Comparison of ENCODE assay signal across 5 cellular contexts in the genomic region with DNA sequence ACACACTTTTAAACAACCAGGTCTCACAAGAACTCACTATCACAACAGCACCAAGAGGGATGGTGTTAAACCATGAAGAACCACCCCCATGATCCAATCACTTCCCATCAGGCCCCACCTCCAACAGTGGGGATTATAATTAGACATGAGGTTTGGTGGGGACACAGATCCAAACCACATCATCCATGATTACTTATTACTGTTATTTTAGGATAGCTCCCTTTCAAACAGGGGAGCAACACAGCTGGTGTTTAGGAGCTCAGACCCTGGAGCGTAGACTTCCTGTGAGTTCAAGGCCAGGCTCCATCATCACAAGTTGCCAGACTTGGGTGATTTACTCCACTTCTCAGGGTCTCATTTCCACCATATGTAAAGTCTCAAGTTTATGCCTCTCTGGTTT.
"Had no signal": no experiment of that assay in that cellular context is flagged by ENCODE, and none has a peak within 500 bp of the region (broad histone marks: within the 10 kb centered on the region; RNA-seq: fewer than 3 reads in every experiment).

No MANE protein-coding gene starts in this region.

- ATAC-seq: HepG2, K562 had no signal

- H3K27ac ChIP-seq: HL-60, KMS-11 had no signal

- DNase-seq: KBM-7 had no signal

- H3K9ac ChIP-seq: KMS-11 had no signal

- H3K4me3 ChIP-seq: K562 had no signal

- H3K4me2 ChIP-seq: KMS-11 had no signal
